20 cellular contexts compared by ENCODE assay signal in genomic region chr3:59908280-59908679, GRCh38.
DNase-seq lines count a peak whose midpoint lies in the region; ATAC-seq, FAIRE-seq and TF ChIP-seq lines count a peak whose summit lies in the region.
"Had no signal": no experiment of that assay in that cellular context is flagged by ENCODE, and none has a peak within 500 bp of the region (broad histone marks: within the 10 kb centered on the region; RNA-seq: fewer than 3 reads in every experiment).

No MANE protein-coding gene starts in this region.

- H3K4me1 ChIP-seq in HepG2 (ENCODE audit: insufficient read depth, low read length) (no peaks in the 10 kb centered on the region), right lobe of liver (no peaks in the 10 kb centered on the region), H1 (replicated peaks in 1 of 4; ENCODE audit: control insufficient read depth in 3 of 4, insufficient read depth in 4 of 4, low read length in 3 of 4) (no peaks in the 10 kb centered on the region), liver (ENCODE audit: control insufficient read depth in 4 of 4, insufficient read depth in 4 of 4, low read length in 3 of 4) (no peaks in the 10 kb centered on the region), colonic mucosa (no peaks in the 10 kb centered on the region)

- no peak overlapping the region for H4K8ac ChIP-seq in H1 (ENCODE audit: extremely low read depth, insufficient read depth, low read length)

- POLR2A ChIA-PET in HepG2 (lab: Yijun Ruan, JAX): no interaction called here
- POLR2A ChIA-PET in H1 (lab: Charles Lee; ENCODE audit: partially characterized antibody): no interaction called here

- 0% methylated on average over 2 of the region's 2 CpGs for WGBS in HepG2 (ENCODE audit: low lambda C conversion rate)
- WGBS in right lobe of liver (ENCODE audit: insufficient coverage, low coverage, low lambda C conversion rate, missing lambda C conversion rate): 83% methylated on average over 2 of the region's 2 CpGs
- 97% methylated on average over 2 of the region's 2 CpGs; no CpG with 5 or more reads in 1 of the 2 experiments for WGBS in H1 (ENCODE audit: extremely low coverage in 1 of 2, insufficient coverage in 1 of 2, insufficient read length in 1 of 2, insufficient replicate concordance in 2 of 2, low coverage in 1 of 2, low lambda C conversion rate in 2 of 2, missing lambda C conversion rate in 1 of 2), 2 experiments
- 92% methylated on average over 2 of the region's 2 CpGs for WGBS in liver

- BruUV-seq in HepG2 (replicated peaks; lab: Mats Ljungman, UMichigan): no TSS peak

- no peak overlapping the region for H2AK5ac ChIP-seq in H1 (ENCODE audit: low read depth, low read length)

- no peaks in the 10 kb centered on the region for H3K27me3 ChIP-seq in HepG2 (ENCODE audit: control insufficient read depth in 1 of 2, insufficient read depth in 2 of 2, low read length in 2 of 2)
- no peaks in the 10 kb centered on the region for H3K27me3 ChIP-seq in right lobe of liver
- H3K27me3 ChIP-seq in H1 (replicated peaks in 1 of 4; ENCODE audit: control insufficient read depth in 3 of 4, extremely low read depth in 1 of 4, insufficient read depth in 3 of 4, low read length in 3 of 4): no peaks in the 10 kb centered on the region
- no peaks in the 10 kb centered on the region for H3K27me3 ChIP-seq in liver (ENCODE audit: control insufficient read depth in 4 of 4, insufficient read depth in 4 of 4, low read length in 3 of 4)
- no peaks in the 10 kb centered on the region for H3K27me3 ChIP-seq in colonic mucosa

- intact Hi-C loops in HepG2 (cut with micrococcal nuclease; ENCODE audit: unreplicated experiment) (no loop called here), right lobe of liver (cut with DNase I) (no loop called here), colonic mucosa (cut with DNase I) (no loop called here)

- no peak overlapping the region for H4K91ac ChIP-seq in H1 (replicated peaks; ENCODE audit: insufficient read length, low read length)

- in situ Hi-C loops in HepG2 (cut with HindIII; ENCODE audit: extremely low pct_ligation_motif_present, low pct_unique_long_range_greater_than_20kb): no loop called here

- H3K36me3 ChIP-seq in HepG2 (replicated peaks in 1 of 2; ENCODE audit: control insufficient read depth in 1 of 2, insufficient read depth in 2 of 2, low read length in 2 of 2) (no peaks in the 10 kb centered on the region), right lobe of liver (no peaks in the 10 kb centered on the region), H1 (ENCODE audit: control insufficient read depth in 2 of 4, insufficient read depth in 4 of 4, low read length in 3 of 4) (no peaks in the 10 kb centered on the region), liver (ENCODE audit: control insufficient read depth in 4 of 4, insufficient read depth in 3 of 4, low read depth in 1 of 4, low read length in 3 of 4) (no peaks in the 10 kb centered on the region), colonic mucosa (no peaks in the 10 kb centered on the region)

- no peak overlapping the region for H3K4ac ChIP-seq in H1 (replicated peaks; ENCODE audit: insufficient read length, low read depth, low read length)

- H4K20me1 ChIP-seq in HepG2 (ENCODE audit: insufficient read depth, low read length): no peaks in the 10 kb centered on the region
- H4K20me1 ChIP-seq in H1 (replicated peaks in 1 of 2; ENCODE audit: control insufficient read depth in 1 of 2, insufficient read depth in 2 of 2, low read length in 2 of 2): no peaks in the 10 kb centered on the region

- no peak overlapping the region for H3K4me2 ChIP-seq in HepG2 (ENCODE audit: low read depth, low read length)
- no peak overlapping the region for H3K4me2 ChIP-seq in H1 (ENCODE audit: insufficient read depth in 1 of 2, low read depth in 2 of 2, low read length in 2 of 2)

- no peak overlapping the region for H3K18ac ChIP-seq in H1 (ENCODE audit: extremely low read depth, low read length)

- H3K9me3 ChIP-seq in HepG2 (ENCODE audit: low read length) (no peaks in the 10 kb centered on the region), right lobe of liver (no peaks in the 10 kb centered on the region), H1 (ENCODE audit: insufficient read depth in 2 of 2, low read depth in 1 of 2, low read length in 1 of 2) (no peaks in the 10 kb centered on the region), liver (ENCODE audit: control insufficient read depth in 4 of 4, low read length in 3 of 4) (peaks cover 0 to 8% (median 3%) of the 10 kb centered on the region in 4 donors), colonic mucosa (no peaks in the 10 kb centered on the region)

- no peak overlapping the region for H2BK20ac ChIP-seq in H1 (ENCODE audit: low read length)

- ATAC-seq in HepG2 (no peak), right lobe of liver (no peak)

- no peak for TF ChIP-seq EP300 in HepG2 (IDR thresholded peaks at IDR 0.05; ENCODE audit: low read depth in 2 of 2, low read length in 2 of 2)
- TF ChIP-seq EP300 in HepG2 (CRISPR knock-in tag; IDR thresholded peaks at IDR 0.05; ENCODE audit: borderline replicate concordance): no peak
- no peak for TF ChIP-seq EP300 in H1 (IDR thresholded peaks at IDR 0.05; ENCODE audit: borderline replicate concordance in 1 of 2, low read depth in 2 of 2, low read length in 2 of 2)

- no peak overlapping the region for H3K56ac ChIP-seq in H1 (replicated peaks; ENCODE audit: insufficient read length, low read depth, low read length)

- no peak overlapping the region for H4K5ac ChIP-seq in H1 (ENCODE audit: insufficient read length, low read depth, low read length)

- H3K79me2 ChIP-seq in HepG2 (ENCODE audit: insufficient read depth, low read length) (no peaks in the 10 kb centered on the region), H1 (ENCODE audit: control insufficient read depth in 1 of 2, insufficient read depth in 2 of 2, low read length in 2 of 2) (no peaks in the 10 kb centered on the region)

- no peak overlapping the region for H3K9ac ChIP-seq in HepG2 (ENCODE audit: insufficient read depth, low read depth, low read length)
- H3K9ac ChIP-seq in H1 (replicated peaks in 1 of 4; ENCODE audit: extremely low read depth in 1 of 4, low read depth in 3 of 4, low read length in 3 of 4): no peak overlapping the region
- no peak overlapping the region for H3K9ac ChIP-seq in liver (ENCODE audit: low read depth in 1 of 2, low read length in 2 of 2)
- H3K9ac ChIP-seq in colonic mucosa (ENCODE audit: low read depth in 2 of 2, low read length in 2 of 2): no peak overlapping the region

- TF ChIP-seq RAD21 in HepG2 (CRISPR knock-in tag; IDR thresholded peaks at IDR 0.05): no peak
- no peak for TF ChIP-seq RAD21 in H1 (IDR thresholded peaks at IDR 0.05 in 1 of 2, conservative IDR thresholded peaks at IDR 0.05 in 1 of 2; ENCODE audit: low read depth in 2 of 2, low read length in 2 of 2)
- TF ChIP-seq RAD21 in liver (IDR thresholded peaks at IDR 0.05): no peak

- H2AFZ ChIP-seq in HepG2 (ENCODE audit: low read length) (no peak overlapping the region), H1 (ENCODE audit: low read length) (no peak overlapping the region)

- H2BK120ac ChIP-seq in H1 (replicated peaks; ENCODE audit: low read depth, low read length): no peak overlapping the region

- H3K79me1 ChIP-seq in H1 (ENCODE audit: low read depth, low read length): no peaks in the 10 kb centered on the region

- H3K23ac ChIP-seq in H1 (ENCODE audit: insufficient read length): no peak overlapping the region

- no peaks in the 10 kb centered on the region for H3K23me2 ChIP-seq in H1 (ENCODE audit: low read depth, low read length)

- H3K27ac ChIP-seq in HepG2 (ENCODE audit: extremely low read length, insufficient read depth, low read length) (no peak overlapping the region), right lobe of liver (no peak overlapping the region), H1 (ENCODE audit: low read depth, low read length) (no peak overlapping the region), liver (ENCODE audit: low read depth in 1 of 2, low read length in 2 of 2) (no peak overlapping the region), colonic mucosa (no peak overlapping the region)

- FAIRE-seq in HepG2 (lab: Jason Lieb, UNC) (no peak), H1 (lab: Jason Lieb, UNC) (no peak)
- FAIRE-seq: A204.1, GM19239, H54, HTR-8/SVneo had no signal

- H2BK5ac ChIP-seq in H1 (ENCODE audit: low read depth, low read length): no peak overlapping the region

- CTCF ChIA-PET in HepG2 (lab: Yijun Ruan, JAX; ENCODE audit: low intra/inter-chr PET ratio, low total read pairs): no interaction called here
- CTCF ChIA-PET in H1 (lab: Charles Lee; ENCODE audit: partially characterized antibody): no interaction called here

- TF ChIP-seq CTCF in HepG2 (CRISPR knock-in tag; IDR thresholded peaks at IDR 0.05) (no peak), right lobe of liver (IDR thresholded peaks at IDR 0.05) (no peak), H1 (IDR thresholded peaks at IDR 0.05; ENCODE audit: control extremely low read depth in 1 of 3, insufficient read depth in 1 of 3, low read depth in 1 of 3, low read length in 3 of 3) (no peak), liver (IDR thresholded peaks at IDR 0.05; ENCODE audit: low read depth, low read length, missing input control) (no peak), colonic mucosa (IDR thresholded peaks at IDR 0.05) (no peak)

- no peak for TF ChIP-seq POLR2A in HepG2 (IDR thresholded peaks at IDR 0.05; ENCODE audit: insufficient read depth in 1 of 2, low read depth in 2 of 2, low read length in 2 of 2)
- TF ChIP-seq POLR2A in right lobe of liver (IDR thresholded peaks at IDR 0.05): no peak
- TF ChIP-seq POLR2A in H1 (IDR thresholded peaks at IDR 0.05; ENCODE audit: control extremely low read depth in 1 of 2, low read depth in 2 of 2, low read length in 2 of 2): no peak

- DNase-seq in HepG2 (ENCODE audit: low spot score) (no peak), right lobe of liver (no peak), H1 (ENCODE audit: low read depth in 1 of 2, low spot score in 2 of 2) (no peak), cerebellum (ENCODE audit: low spot score) (no peak), DMS79 (lab: John Stamatoyannopoulos, UW) (no peak), colonic mucosa (no peak)
- DNase-seq: C1 segment of cervical spinal cord; DMS153; KBM-7; NCI-H1417 treated with DMSO at 0.1 percent for 48 hours; NCI-H1930; NCI-H2171 treated with DMSO at 0.1 percent for 48 hours; NCI-H446 treated with DMSO at 0.1 percent for 48 hours; NK-92 treated with Interleukin-12 subunit alpha and Interleukin-12 subunit beta, amount 100 ng/mL, for 24 hours; SHP77 treated with DMSO at 0.1 percent for 48 hours had no signal

- no peak overlapping the region for H2BK12ac ChIP-seq in H1 (ENCODE audit: low read depth, low read length)

- H3K14ac ChIP-seq in H1 (ENCODE audit: insufficient read length): no peak overlapping the region

- H3K4me3 ChIP-seq in HepG2 (replicated peaks in 1 of 3; ENCODE audit: insufficient read depth in 1 of 3, low read depth in 2 of 3, low read length in 3 of 3): no peak overlapping the region
- no peak overlapping the region for H3K4me3 ChIP-seq in right lobe of liver
- no peak overlapping the region for H3K4me3 ChIP-seq in H1 (ENCODE audit: extremely low read depth in 1 of 4, insufficient read depth in 2 of 4, low read depth in 3 of 4, low read length in 4 of 4)
- H3K4me3 ChIP-seq in liver (ENCODE audit: low read depth in 1 of 3, low read length in 3 of 3): no peak overlapping the region
- H3K4me3 ChIP-seq in colonic mucosa: no peak overlapping the region

- H2BK15ac ChIP-seq in H1 (ENCODE audit: low read length): no peak overlapping the region

TF ChIP-seq in H1, 55 proteins besides CTCF, POLR2A, EP300 and RAD21 (continues in another document):
- peak; percentile 97 for TF ChIP-seq TEAD4 (IDR thresholded peaks at IDR 0.05; ENCODE audit: low read depth, low read length)
